In genomic region chr3:196274585-196274984, GRCh38 we compare ENCODE assay signal across 8 cellular contexts. TPM values are rescaled to one million over a fixed set of nuclear protein-coding genes. Genes with fewer than 3 reads are reported as not detected.
DNase-seq lines count a peak whose midpoint lies in the region; ATAC-seq and TF ChIP-seq lines count a peak whose summit lies in the region.

No MANE protein-coding gene starts in this region.

- H2BK15ac ChIP-seq in mesendoderm (replicated peaks; ENCODE audit: low read depth) = no peak overlapping the region

- no CpG with 5 or more reads among the region's 5 CpGs for WGBS in mesendoderm (ENCODE audit: extremely low coverage, insufficient coverage, low lambda C conversion rate)

- H3K4me1 ChIP-seq in foreskin keratinocyte (peaks cover 16% of the 10 kb centered on the region), left lung (peaks cover 0 to 25% of the 10 kb centered on the region in 2 donors), mesendoderm (ENCODE audit: control insufficient read depth, low read depth, low read length) (peaks cover 4% of the 10 kb centered on the region)

- DNase-seq in activated CD4-positive, alpha-beta T cell treated with anti-CD3 and anti-CD28 coated beads for 48 hours = peak; percentile 75
- DNase-seq in foreskin keratinocyte (peak in 1 of 2 donors; percentile 43), left lung (no peak), NCI-H187 treated with DMSO at 0.1 percent for 48 hours (lab: John Stamatoyannopoulos, UW) (no peak), amygdala (lab: John Stamatoyannopoulos, UW) (no peak), mesendoderm (no peak)

- H3K9me3 ChIP-seq in left lung = no peaks in the 10 kb centered on the region

- H2AK5ac ChIP-seq in mesendoderm (ENCODE audit: low read length) = no peak overlapping the region

- TF ChIP-seq CTCF in foreskin keratinocyte (conservative IDR thresholded peaks at IDR 0.05) (no peak), left lung (IDR thresholded peaks at IDR 0.05) (no peak)

- H3K9ac ChIP-seq in mesendoderm (ENCODE audit: low read length) = no peak overlapping the region

- H3K36me3 ChIP-seq in left lung (peaks cover 0 to 31% of the 10 kb centered on the region in 2 donors), mesendoderm (ENCODE audit: control insufficient read depth, insufficient read depth, low read length) (no peaks in the 10 kb centered on the region)

- intact Hi-C loops in left lung (cut with DNase I) = no loop called here

- H3K56ac ChIP-seq in mesendoderm (ENCODE audit: low read length) = no peak overlapping the region

- no peak overlapping the region for H2BK120ac ChIP-seq in mesendoderm (ENCODE audit: low read depth, low read length)

- H3K79me1 ChIP-seq in mesendoderm (ENCODE audit: low read length) = peaks cover 10% of the 10 kb centered on the region

- no peaks in the 10 kb centered on the region for H3K27me3 ChIP-seq in foreskin keratinocyte
- H3K27me3 ChIP-seq in left lung = no peaks in the 10 kb centered on the region
- H3K27me3 ChIP-seq in mesendoderm (ENCODE audit: insufficient read depth, low read length, poor library complexity) = no peaks in the 10 kb centered on the region

- H2BK5ac ChIP-seq in mesendoderm (ENCODE audit: low read length) = no peak overlapping the region

- H3K18ac ChIP-seq in mesendoderm (ENCODE audit: low read length) = no peak overlapping the region

- H3K27ac ChIP-seq in foreskin keratinocyte (peak overlapping the region; percentile 66), left lung (peak overlapping the region in 1 of 2 donors; percentile 43), mesendoderm (ENCODE audit: low read depth, low read length) (no peak overlapping the region)

- no peak overlapping the region for H3K23ac ChIP-seq in mesendoderm (ENCODE audit: low read length)

- peak; percentile 76 for ATAC-seq in GM19328 (IDR thresholded peaks at IDR 0.05; ENCODE audit: unreplicated experiment)
- ATAC-seq in HG03196 (IDR thresholded peaks at IDR 0.05; ENCODE audit: unreplicated experiment) = peak; percentile 69
- no peak for ATAC-seq in foreskin keratinocyte
- ATAC-seq in left lung = no peak

- no peak overlapping the region for H4K5ac ChIP-seq in mesendoderm (ENCODE audit: low read length)

- peaks cover 1% of the 10 kb centered on the region for H3K79me2 ChIP-seq in mesendoderm (ENCODE audit: control insufficient read depth, insufficient read depth, low read length)

- no peak overlapping the region for H3K4me2 ChIP-seq in mesendoderm (ENCODE audit: low read length)

- H4K8ac ChIP-seq in mesendoderm (ENCODE audit: low read depth, low read length) = no peak overlapping the region

- H3K4me3 ChIP-seq in left lung (no peak overlapping the region), mesendoderm (ENCODE audit: low read length) (no peak overlapping the region)

- H3K4ac ChIP-seq in mesendoderm (ENCODE audit: low read depth, low read length) = no peak overlapping the region

RNA-seq across cellular contexts. Expression of gene PCYT1A, which starts 12.9 kb away (rescaled TPM):
- total RNA-seq in foreskin keratinocyte (66.2 and 67.7 TPM in 2 replicates), left lung (10 to 100 TPM; 46.6 to 71.0 TPM)
- polyA plus RNA-seq in foreskin keratinocyte = 28.7 and 31.9 TPM in 2 replicates
- 25.9 TPM for polyA plus RNA-seq in mesendoderm (2013, experiment 1 of 2)
- polyA plus RNA-seq in mesendoderm (2013, experiment 2 of 2) = 26.2 TPM

RNA-seq across cellular contexts. Expression of gene DYNLT2B, which starts 43.5 kb away (rescaled TPM):
- total RNA-seq in foreskin keratinocyte (34.8 and 40.8 TPM in 2 replicates), left lung (1 to 10 TPM; 6.0 to 6.8 TPM)
- 55.6 and 62.4 TPM in 2 replicates for polyA plus RNA-seq in foreskin keratinocyte
- polyA plus RNA-seq in mesendoderm (2013, experiment 1 of 2) = 21.3 TPM
- polyA plus RNA-seq in mesendoderm (2013, experiment 2 of 2) = 19.9 TPM

RNA-seq across cellular contexts. Expression of gene SLC51A, which starts 58.3 kb away (rescaled TPM):
- total RNA-seq in foreskin keratinocyte (not detected in 2 replicates), left lung (1 to 10 TPM in 1 of 2 donors, not detected in 1; 1.2 TPM)
- not detected in 2 replicates for polyA plus RNA-seq in foreskin keratinocyte
- 4.4 TPM for polyA plus RNA-seq in mesendoderm (2013, experiment 1 of 2)
- polyA plus RNA-seq in mesendoderm (2013, experiment 2 of 2) = 3.6 TPM

Comparison
In these comparisons a context has a peak if more than half of its experiments do, and no peak if none do; other contexts are left out.
1. ATAC-seq: peak in GM19328 (single experiment) and HG03196 (single experiment); none in foreskin keratinocyte (single experiment) and left lung (single experiment).